Comparison of ENCODE assay signal across 1 cellular context in the genomic region with DNA sequence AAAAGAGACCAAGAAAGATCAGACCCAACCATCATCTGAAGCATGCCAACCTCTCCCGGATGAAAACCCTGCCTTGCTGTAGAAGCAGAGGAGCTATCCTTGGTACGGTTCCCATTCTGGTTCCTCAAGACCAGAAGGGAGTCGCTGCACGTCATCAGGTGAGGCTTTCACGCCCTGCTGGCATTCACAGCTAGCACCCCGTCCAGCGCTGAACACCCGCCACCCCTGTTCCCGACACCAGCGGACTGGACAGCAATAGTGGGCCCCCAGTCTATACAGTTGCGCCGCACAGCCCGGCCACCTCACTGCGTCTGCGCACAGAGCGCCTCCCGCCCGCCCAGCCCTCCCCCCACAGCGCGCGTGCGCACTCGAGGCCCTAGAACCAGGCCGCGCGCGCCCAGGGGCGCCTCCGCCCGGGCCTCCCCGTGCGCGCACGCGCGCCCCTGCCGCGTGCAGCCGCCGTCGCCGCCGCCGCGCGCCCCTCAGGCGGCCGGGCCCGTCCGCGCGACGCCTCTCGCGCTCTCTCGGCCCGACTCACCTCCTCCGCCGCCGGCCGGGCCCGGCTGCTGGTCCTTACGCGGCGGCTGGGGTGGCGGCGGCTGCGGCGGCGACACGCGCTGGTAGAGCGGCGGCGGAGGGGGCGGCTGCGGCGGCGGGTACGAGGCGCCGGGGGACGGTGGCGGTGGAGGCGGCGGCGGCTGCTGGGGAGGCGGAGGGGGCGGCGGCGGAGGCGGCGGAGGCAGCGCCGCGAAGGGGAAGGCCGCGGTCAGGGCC.
TF ChIP-seq lines count a peak whose summit lies in the region.

No MANE protein-coding gene starts in this region.

TF ChIP-seq in K562, 482 proteins besides CTCF, POLR2A, EP300 and RAD21 (continued from another document and continues in another):
- TF ChIP-seq ZNF740 (CRISPR knock-in tag; IDR thresholded peaks at IDR 0.05) (peak; percentile 57; the same call in 1 of the 2 replicates), ZNF740 (tag; IDR thresholded peaks at IDR 0.05) (no peak), DNMT1 (IDR thresholded peaks at IDR 0.05) (no peak), ZNF134 (CRISPR knock-in tag; conservative IDR thresholded peaks at IDR 0.05) (no peak), SUPT5H (IDR thresholded peaks at IDR 0.05) (0 out of 2 replicates have a peak, but pooled peaks have one; percentile 39), ZNF197 (CRISPR knock-in tag; IDR thresholded peaks at IDR 0.05; ENCODE audit: low read depth) (no peak), BRCA1 (IDR thresholded peaks at IDR 0.05) (no peak), BRCA1 (CRISPR knock-in tag; IDR thresholded peaks at IDR 0.05) (no peak), ETV6 (IDR thresholded peaks at IDR 0.05; ENCODE audit: borderline replicate concordance in 1 of 2, low read depth in 2 of 2, low read length in 1 of 2) (no peak), ETV6 (CRISPR knock-in tag; IDR thresholded peaks at IDR 0.05; ENCODE audit: borderline replicate concordance) (no peak), ZNF778 (CRISPR knock-in tag; IDR thresholded peaks at IDR 0.05) (no peak), RAD51 (IDR thresholded peaks at IDR 0.05; ENCODE audit: borderline replicate concordance, low read depth) (no peak), TAF15 (IDR thresholded peaks at IDR 0.05; ENCODE audit: low read depth, low read length) (no peak), ATF7 (IDR thresholded peaks at IDR 0.05) (peak; percentile 21; the same call in 1 of the 2 replicates), POLR2G (IDR thresholded peaks at IDR 0.05; ENCODE audit: low read depth, low read length) (peak; percentile 8; the same call in 1 of the 2 replicates), EWSR1 (IDR thresholded peaks at IDR 0.05; ENCODE audit: borderline replicate concordance, low read depth, partially characterized antibody) (no peak), EZH2 (IDR thresholded peaks at IDR 0.05; ENCODE audit: borderline replicate concordance, low read depth, low read length) (no peak), ZBTB5 (IDR thresholded peaks at IDR 0.05) (no peak), CBFB (CRISPR knock-in tag; IDR thresholded peaks at IDR 0.05) (no peak), ZNF239 (CRISPR knock-in tag; IDR thresholded peaks at IDR 0.05) (no peak), CREM (IDR thresholded peaks at IDR 0.05; ENCODE audit: low read depth) (peak; percentile 53), FOSL1 (tag; conservative IDR thresholded peaks at IDR 0.05) (peak; percentile 23; the same call in 1 of the 2 replicates), SIN3A (IDR thresholded peaks at IDR 0.05; ENCODE audit: borderline replicate concordance in 2 of 2, control insufficient read depth in 1 of 2, low read depth in 2 of 2, low read length in 2 of 2) (peak; percentile 62 to 66; a peak in 1 of 4 replicates), POLR2B (IDR thresholded peaks at IDR 0.05; ENCODE audit: low read depth, partially characterized antibody) (no peak), ZNF79 (CRISPR knock-in tag; IDR thresholded peaks at IDR 0.05; ENCODE audit: low read depth) (no peak), PCBP1 (IDR thresholded peaks at IDR 0.05; ENCODE audit: low read depth, low read length, poor library complexity, severe bottlenecking) (peak; percentile 30), HMG20B (CRISPR knock-in tag; IDR thresholded peaks at IDR 0.05) (no peak), ETV1 (tag; conservative IDR thresholded peaks at IDR 0.05; ENCODE audit: low read depth) (no peak), MEIS2 (IDR thresholded peaks at IDR 0.05; ENCODE audit: partially characterized antibody) (peak; percentile 62), SRSF9 (IDR thresholded peaks at IDR 0.05; ENCODE audit: borderline replicate concordance, low read depth, low read length) (no peak), SP2 (IDR thresholded peaks at IDR 0.05; ENCODE audit: extremely low read depth, low read depth, low read length, poor library complexity, severe bottlenecking) (no peak), TCFL5 (CRISPR knock-in tag; conservative IDR thresholded peaks at IDR 0.05) (no peak), ETS1 (conservative IDR thresholded peaks at IDR 0.05; ENCODE audit: control insufficient read depth, low read depth, low read length) (0 out of 2 replicates have a peak, but pooled peaks have one; percentile 58), TAF1 (IDR thresholded peaks at IDR 0.05; ENCODE audit: control insufficient read depth, extremely low read depth, insufficient read depth, low read length, severe bottlenecking) (peak; percentile 18)
- TF ChIP-seq, protein P1, sequence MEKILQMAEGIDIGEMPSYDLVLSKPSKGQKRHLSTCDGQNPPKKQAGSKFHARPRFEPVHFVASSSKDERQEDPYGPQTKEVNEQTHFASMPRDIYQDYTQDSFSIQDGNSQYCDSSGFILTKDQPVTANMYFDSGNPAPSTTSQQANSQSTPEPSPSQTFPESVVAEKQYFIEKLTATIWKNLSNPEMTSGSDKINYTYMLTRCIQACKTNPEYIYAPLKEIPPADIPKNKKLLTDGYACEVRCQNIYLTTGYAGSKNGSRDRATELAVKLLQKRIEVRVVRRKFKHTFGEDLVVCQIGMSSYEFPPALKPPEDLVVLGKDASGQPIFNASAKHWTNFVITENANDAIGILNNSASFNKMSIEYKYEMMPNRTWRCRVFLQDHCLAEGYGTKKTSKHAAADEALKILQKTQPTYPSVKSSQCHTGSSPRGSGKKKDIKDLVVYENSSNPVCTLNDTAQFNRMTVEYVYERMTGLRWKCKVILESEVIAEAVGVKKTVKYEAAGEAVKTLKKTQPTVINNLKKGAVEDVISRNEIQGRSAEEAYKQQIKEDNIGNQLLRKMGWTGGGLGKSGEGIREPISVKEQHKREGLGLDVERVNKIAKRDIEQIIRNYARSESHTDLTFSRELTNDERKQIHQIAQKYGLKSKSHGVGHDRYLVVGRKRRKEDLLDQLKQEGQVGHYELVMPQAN (IDR thresholded peaks at IDR 0.05; ENCODE audit: borderline replicate concordance) = peak; percentile 73
- TF ChIP-seq, protein P2, sequence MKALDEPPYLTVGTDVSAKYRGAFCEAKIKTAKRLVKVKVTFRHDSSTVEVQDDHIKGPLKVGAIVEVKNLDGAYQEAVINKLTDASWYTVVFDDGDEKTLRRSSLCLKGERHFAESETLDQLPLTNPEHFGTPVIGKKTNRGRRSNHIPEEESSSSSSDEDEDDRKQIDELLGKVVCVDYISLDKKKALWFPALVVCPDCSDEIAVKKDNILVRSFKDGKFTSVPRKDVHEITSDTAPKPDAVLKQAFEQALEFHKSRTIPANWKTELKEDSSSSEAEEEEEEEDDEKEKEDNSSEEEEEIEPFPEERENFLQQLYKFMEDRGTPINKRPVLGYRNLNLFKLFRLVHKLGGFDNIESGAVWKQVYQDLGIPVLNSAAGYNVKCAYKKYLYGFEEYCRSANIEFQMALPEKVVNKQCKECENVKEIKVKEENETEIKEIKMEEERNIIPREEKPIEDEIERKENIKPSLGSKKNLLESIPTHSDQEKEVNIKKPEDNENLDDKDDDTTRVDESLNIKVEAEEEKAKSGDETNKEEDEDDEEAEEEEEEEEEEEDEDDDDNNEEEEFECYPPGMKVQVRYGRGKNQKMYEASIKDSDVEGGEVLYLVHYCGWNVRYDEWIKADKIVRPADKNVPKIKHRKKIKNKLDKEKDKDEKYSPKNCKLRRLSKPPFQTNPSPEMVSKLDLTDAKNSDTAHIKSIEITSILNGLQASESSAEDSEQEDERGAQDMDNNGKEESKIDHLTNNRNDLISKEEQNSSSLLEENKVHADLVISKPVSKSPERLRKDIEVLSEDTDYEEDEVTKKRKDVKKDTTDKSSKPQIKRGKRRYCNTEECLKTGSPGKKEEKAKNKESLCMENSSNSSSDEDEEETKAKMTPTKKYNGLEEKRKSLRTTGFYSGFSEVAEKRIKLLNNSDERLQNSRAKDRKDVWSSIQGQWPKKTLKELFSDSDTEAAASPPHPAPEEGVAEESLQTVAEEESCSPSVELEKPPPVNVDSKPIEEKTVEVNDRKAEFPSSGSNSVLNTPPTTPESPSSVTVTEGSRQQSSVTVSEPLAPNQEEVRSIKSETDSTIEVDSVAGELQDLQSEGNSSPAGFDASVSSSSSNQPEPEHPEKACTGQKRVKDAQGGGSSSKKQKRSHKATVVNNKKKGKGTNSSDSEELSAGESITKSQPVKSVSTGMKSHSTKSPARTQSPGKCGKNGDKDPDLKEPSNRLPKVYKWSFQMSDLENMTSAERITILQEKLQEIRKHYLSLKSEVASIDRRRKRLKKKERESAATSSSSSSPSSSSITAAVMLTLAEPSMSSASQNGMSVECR (CRISPR knock-in tag; IDR thresholded peaks at IDR 0.05) = peak; percentile 46; the same call in 1 of the 2 replicates
- TF ChIP-seq, protein P3, sequence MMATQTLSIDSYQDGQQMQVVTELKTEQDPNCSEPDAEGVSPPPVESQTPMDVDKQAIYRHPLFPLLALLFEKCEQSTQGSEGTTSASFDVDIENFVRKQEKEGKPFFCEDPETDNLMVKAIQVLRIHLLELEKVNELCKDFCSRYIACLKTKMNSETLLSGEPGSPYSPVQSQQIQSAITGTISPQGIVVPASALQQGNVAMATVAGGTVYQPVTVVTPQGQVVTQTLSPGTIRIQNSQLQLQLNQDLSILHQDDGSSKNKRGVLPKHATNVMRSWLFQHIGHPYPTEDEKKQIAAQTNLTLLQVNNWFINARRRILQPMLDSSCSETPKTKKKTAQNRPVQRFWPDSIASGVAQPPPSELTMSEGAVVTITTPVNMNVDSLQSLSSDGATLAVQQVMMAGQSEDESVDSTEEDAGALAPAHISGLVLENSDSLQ (IDR thresholded peaks at IDR 0.05) = no peak
- TF ChIP-seq, protein P4, sequence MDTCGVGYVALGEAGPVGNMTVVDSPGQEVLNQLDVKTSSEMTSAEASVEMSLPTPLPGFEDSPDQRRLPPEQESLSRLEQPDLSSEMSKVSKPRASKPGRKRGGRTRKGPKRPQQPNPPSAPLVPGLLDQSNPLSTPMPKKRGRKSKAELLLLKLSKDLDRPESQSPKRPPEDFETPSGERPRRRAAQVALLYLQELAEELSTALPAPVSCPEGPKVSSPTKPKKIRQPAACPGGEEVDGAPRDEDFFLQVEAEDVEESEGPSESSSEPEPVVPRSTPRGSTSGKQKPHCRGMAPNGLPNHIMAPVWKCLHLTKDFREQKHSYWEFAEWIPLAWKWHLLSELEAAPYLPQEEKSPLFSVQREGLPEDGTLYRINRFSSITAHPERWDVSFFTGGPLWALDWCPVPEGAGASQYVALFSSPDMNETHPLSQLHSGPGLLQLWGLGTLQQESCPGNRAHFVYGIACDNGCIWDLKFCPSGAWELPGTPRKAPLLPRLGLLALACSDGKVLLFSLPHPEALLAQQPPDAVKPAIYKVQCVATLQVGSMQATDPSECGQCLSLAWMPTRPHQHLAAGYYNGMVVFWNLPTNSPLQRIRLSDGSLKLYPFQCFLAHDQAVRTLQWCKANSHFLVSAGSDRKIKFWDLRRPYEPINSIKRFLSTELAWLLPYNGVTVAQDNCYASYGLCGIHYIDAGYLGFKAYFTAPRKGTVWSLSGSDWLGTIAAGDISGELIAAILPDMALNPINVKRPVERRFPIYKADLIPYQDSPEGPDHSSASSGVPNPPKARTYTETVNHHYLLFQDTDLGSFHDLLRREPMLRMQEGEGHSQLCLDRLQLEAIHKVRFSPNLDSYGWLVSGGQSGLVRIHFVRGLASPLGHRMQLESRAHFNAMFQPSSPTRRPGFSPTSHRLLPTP (IDR thresholded peaks at IDR 0.05; ENCODE audit: borderline replicate concordance, extremely low read depth, insufficient read length) = no peak
- TF ChIP-seq, protein P5, sequence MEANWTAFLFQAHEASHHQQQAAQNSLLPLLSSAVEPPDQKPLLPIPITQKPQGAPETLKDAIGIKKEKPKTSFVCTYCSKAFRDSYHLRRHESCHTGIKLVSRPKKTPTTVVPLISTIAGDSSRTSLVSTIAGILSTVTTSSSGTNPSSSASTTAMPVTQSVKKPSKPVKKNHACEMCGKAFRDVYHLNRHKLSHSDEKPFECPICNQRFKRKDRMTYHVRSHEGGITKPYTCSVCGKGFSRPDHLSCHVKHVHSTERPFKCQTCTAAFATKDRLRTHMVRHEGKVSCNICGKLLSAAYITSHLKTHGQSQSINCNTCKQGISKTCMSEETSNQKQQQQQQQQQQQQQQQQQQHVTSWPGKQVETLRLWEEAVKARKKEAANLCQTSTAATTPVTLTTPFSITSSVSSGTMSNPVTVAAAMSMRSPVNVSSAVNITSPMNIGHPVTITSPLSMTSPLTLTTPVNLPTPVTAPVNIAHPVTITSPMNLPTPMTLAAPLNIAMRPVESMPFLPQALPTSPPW (CRISPR knock-in tag; IDR thresholded peaks at IDR 0.05) = peak; percentile 79
- TF ChIP-seq, protein P6, sequence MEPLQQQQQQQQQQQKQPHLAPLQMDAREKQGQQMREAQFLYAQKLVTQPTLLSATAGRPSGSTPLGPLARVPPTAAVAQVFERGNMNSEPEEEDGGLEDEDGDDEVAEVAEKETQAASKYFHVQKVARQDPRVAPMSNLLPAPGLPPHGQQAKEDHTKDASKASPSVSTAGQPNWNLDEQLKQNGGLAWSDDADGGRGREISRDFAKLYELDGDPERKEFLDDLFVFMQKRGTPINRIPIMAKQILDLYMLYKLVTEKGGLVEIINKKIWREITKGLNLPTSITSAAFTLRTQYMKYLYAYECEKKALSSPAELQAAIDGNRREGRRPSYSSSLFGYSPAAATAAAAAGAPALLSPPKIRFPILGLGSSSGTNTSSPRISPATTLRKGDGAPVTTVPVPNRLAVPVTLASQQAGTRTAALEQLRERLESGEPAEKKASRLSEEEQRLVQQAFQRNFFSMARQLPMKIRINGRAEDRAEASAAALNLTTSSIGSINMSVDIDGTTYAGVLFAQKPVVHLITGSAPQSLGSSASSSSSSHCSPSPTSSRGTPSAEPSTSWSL (CRISPR knock-in tag; IDR thresholded peaks at IDR 0.05; ENCODE audit: borderline replicate concordance) = no peak
